In genomic region chr12:53232641-53233538, GRCh38 we compare ENCODE assay signal across 8 cellular contexts. TPM values are rescaled to one million over a fixed set of nuclear protein-coding genes. Genes with fewer than 3 reads are reported as not detected.
DNase-seq lines count a peak whose midpoint lies in the region; FAIRE-seq lines count a peak whose summit lies in the region.

No MANE protein-coding gene starts in this region.

- no peaks in the 10 kb centered on the region for H3K9me3 ChIP-seq in small intestine (ENCODE audit: control insufficient read depth, low read depth)

- DNase-seq in NCI-H345 (lab: John Stamatoyannopoulos, UW) (peak; percentile 16), NCI-H345 treated with DMSO at 0.1 percent for 48 hours (lab: John Stamatoyannopoulos, UW; ENCODE audit: unreplicated experiment) (no peak), NCI-H2227 treated with DMSO at 0.1 percent for 48 hours (lab: John Stamatoyannopoulos, UW) (peak; percentile 20), small intestine (peak; percentile 47), NCI-H524 treated with DMSO at 0.1 percent for 48 hours (lab: John Stamatoyannopoulos, UW) (no peak), NOMO-1 treated with DMSO at 0.1 percent for 48 hours (lab: John Stamatoyannopoulos, UW; ENCODE audit: unreplicated experiment) (no peak)

- peak overlapping the region; percentile 44 for H3K27ac ChIP-seq in angular gyrus (ENCODE audit: low read depth, low read length)
- H3K27ac ChIP-seq in small intestine (ENCODE audit: low read depth in 1 of 2, low read length in 1 of 2), result peak overlapping the region in 1 of 2 donors; percentile 2

- 14 to 24% (median 21%) methylated on average over 12 of the region's 12 CpGs for WGBS in small intestine, 3 donors

- no peaks in the 10 kb centered on the region for H3K4me1 ChIP-seq in small intestine (ENCODE audit: control insufficient read depth in 2 of 2, insufficient read depth in 1 of 2, low read depth in 1 of 2, low read length in 1 of 2)

- no peak for FAIRE-seq in small intestine (lab: Jason Lieb, UNC)

- peak overlapping the region; percentile 33 for H3K4me3 ChIP-seq in iPS-11a (ENCODE audit: low read depth, low read length)
- peak overlapping the region in 1 of 2 donors; percentile 47 for H3K4me3 ChIP-seq in small intestine (ENCODE audit: low read depth in 1 of 2, low read length in 2 of 2)

- no peaks in the 10 kb centered on the region for H3K36me3 ChIP-seq in small intestine (ENCODE audit: control insufficient read depth in 2 of 2, insufficient read depth in 2 of 2, low read length in 2 of 2)

- no peaks in the 10 kb centered on the region for H3K27me3 ChIP-seq in small intestine (ENCODE audit: control insufficient read depth in 2 of 2, insufficient read depth in 2 of 2, low read length in 2 of 2)

RNA-seq across cellular contexts. Expression of gene RARG, which starts 0.9 kb away (rescaled TPM):
- 1 to 10 TPM in 1 of 3 donors, under 1 TPM in 1, not detected in 1; 0.54 to 7.1 TPM for polyA plus RNA-seq in small intestine

RNA-seq across cellular contexts. Expression of gene ITGB7, which starts 25.8 kb away (rescaled TPM):
- 1 to 10 TPM; 1.8 to 7.3 (median 2.7) TPM for polyA plus RNA-seq in small intestine

RNA-seq across cellular contexts. Expression of gene ESPL1, which starts 35.2 kb away (rescaled TPM):
- polyA plus RNA-seq in small intestine, result 10 to 100 TPM in 2 of 3 donors, 1 to 10 TPM in 1; 8.0 to 36.7 (median 14.3) TPM

RNA-seq across cellular contexts. Expression of gene CSAD, which starts 52.2 kb away (rescaled TPM):
- 10 to 100 TPM; 12.9 to 56.4 (median 20.5) TPM for polyA plus RNA-seq in small intestine

RNA-seq across cellular contexts. Expression of gene ZNF740, which starts 52.4 kb away (rescaled TPM):
- polyA plus RNA-seq in small intestine, result 1 to 10 TPM; 2.9 to 9.3 (median 4.9) TPM

Comparison
In these comparisons a context has a peak if more than half of its experiments do, and no peak if none do; other contexts are left out.
1. DNase-seq: peak in NCI-H345 (single experiment), NCI-H2227 treated with DMSO at 0.1 percent for 48 hours (single experiment) and small intestine (single experiment); none in NCI-H345 treated with DMSO at 0.1 percent for 48 hours (single experiment), NCI-H524 treated with DMSO at 0.1 percent for 48 hours (single experiment) and NOMO-1 treated with DMSO at 0.1 percent for 48 hours (single experiment).